19 cellular contexts compared by ENCODE assay signal in genomic region chr17:79002291-79002690, GRCh38. TPM values are rescaled to one million over a fixed set of nuclear protein-coding genes. Genes with fewer than 3 reads are reported as not detected.
DNase-seq lines count a peak whose midpoint lies in the region; ATAC-seq, FAIRE-seq and TF ChIP-seq lines count a peak whose summit lies in the region.
"Had no signal": no experiment of that assay in that cellular context is flagged by ENCODE, and none has a peak within 500 bp of the region (broad histone marks: within the 10 kb centered on the region; RNA-seq: fewer than 3 reads in every experiment).

No MANE protein-coding gene starts in this region.

- peaks cover 3% of the 10 kb centered on the region for H3K36me3 ChIP-seq in right atrium auricular region
- peaks cover 20% of the 10 kb centered on the region for H3K36me3 ChIP-seq in bronchial epithelial cell (ENCODE audit: control insufficient read depth, insufficient read depth, low read length)
- H3K36me3 ChIP-seq in neural progenitor cell: no peaks in the 10 kb centered on the region
- peaks cover 3% of the 10 kb centered on the region for H3K36me3 ChIP-seq in mammary epithelial cell (ENCODE audit: insufficient read depth, low read length)

- intact Hi-C loops in right cardiac atrium (cut with DNase I): no loop called here
- intact Hi-C loops in mammary epithelial cell (cut with micrococcal nuclease): no loop called here

- dilution Hi-C loops in mammary epithelial cell (cut with HindIII; ENCODE audit: low sequenced_read_pairs): no loop called here

- CTCF ChIA-PET in mammary epithelial cell (lab: Charles Lee; ENCODE audit: low non-redundant PET): interaction anchor here (0.6 kb wide), 1 partner anchor 167 kb away, joined by 4 read pairs; no protein-coding TSS in a partner anchor

- H2AFZ ChIP-seq in neural progenitor cell (replicated peaks) (no peak overlapping the region), mammary epithelial cell (ENCODE audit: low read depth, low read length) (no peak overlapping the region)

- no peak overlapping the region for H3K4me3 ChIP-seq in right cardiac atrium (ENCODE audit: low read length)
- H3K4me3 ChIP-seq in right atrium auricular region: no peak overlapping the region
- H3K4me3 ChIP-seq in bronchial epithelial cell (ENCODE audit: low read depth, low read length): no peak overlapping the region
- H3K4me3 ChIP-seq in neural progenitor cell: no peak overlapping the region
- H3K4me3 ChIP-seq in mammary epithelial cell (replicated peaks in 1 of 3; ENCODE audit: insufficient read depth in 1 of 3, low read depth in 2 of 3, low read length in 3 of 3): no peak overlapping the region
- H3K4me3 ChIP-seq: thyroid gland had no signal

- FAIRE-seq in bronchial epithelial cell (lab: Jason Lieb, UNC): peak; percentile 23
- FAIRE-seq in urothelium cell line (lab: Jason Lieb, UNC): peak; percentile 74

- no TSS peak for BruUV-seq in mammary epithelial cell (replicated peaks; lab: Mats Ljungman, UMichigan)

- peaks cover 64% of the 10 kb centered on the region for H4K20me1 ChIP-seq in neural progenitor cell (ENCODE audit: low read depth)
- H4K20me1 ChIP-seq in mammary epithelial cell (ENCODE audit: insufficient read depth, low read length): peaks cover 1% of the 10 kb centered on the region

- H3K4me1 Mint-ChIP-seq in neural progenitor cell: peaks cover 20% of the 10 kb centered on the region

- TF ChIP-seq CTCF in right atrium auricular region (IDR thresholded peaks at IDR 0.05) (no peak), bronchial epithelial cell (IDR thresholded peaks at IDR 0.05; ENCODE audit: insufficient read depth, low read length, severe bottlenecking) (no peak), neural progenitor cell (IDR thresholded peaks at IDR 0.05) (no peak), mammary epithelial cell (conservative IDR thresholded peaks at IDR 0.05 in 1 of 2, IDR thresholded peaks at IDR 0.05 in 1 of 2; ENCODE audit: extremely low read depth in 1 of 2, insufficient read depth in 1 of 2, low read depth in 1 of 2, low read length in 2 of 2) (no peak)

- peaks cover 3% of the 10 kb centered on the region for H3K27me3 Mint-ChIP-seq in neural progenitor cell (ENCODE audit: insufficient read depth, low read depth)

- in situ Hi-C loops in mammary epithelial cell (cut with MboI; ENCODE audit: low sequenced_read_pairs in 2 of 2): no loop called here

- no peak overlapping the region for H3K4me3 Mint-ChIP-seq in neural progenitor cell

- H3K9me3 ChIP-seq in right cardiac atrium (ENCODE audit: control insufficient read depth, low read length): no peaks in the 10 kb centered on the region
- no peaks in the 10 kb centered on the region for H3K9me3 ChIP-seq in right atrium auricular region
- no peaks in the 10 kb centered on the region for H3K9me3 ChIP-seq in neural progenitor cell (ENCODE audit: low read depth)
- no peaks in the 10 kb centered on the region for H3K9me3 ChIP-seq in mammary epithelial cell (replicated peaks; ENCODE audit: insufficient read depth, low read length)
- H3K9me3 ChIP-seq: thyroid gland had no signal

- H3K9ac ChIP-seq in neural progenitor cell: no peak overlapping the region
- no peak overlapping the region for H3K9ac ChIP-seq in mammary epithelial cell (ENCODE audit: insufficient read depth, low read length)

- peak in 2 of 3 donors; percentile 23 to 27 for DNase-seq in right cardiac atrium
- no peak for DNase-seq in right atrium auricular region (ENCODE audit: low spot score)
- DNase-seq in bronchial epithelial cell (ENCODE audit: low read depth): no peak
- DNase-seq in neural progenitor cell (ENCODE audit: low spot score): no peak
- no peak for DNase-seq in urothelium cell line (ENCODE audit: low spot score)
- DNase-seq in NCI-H524 (lab: John Stamatoyannopoulos, UW): no peak
- no peak for DNase-seq in mammary epithelial cell
- DNase-seq: activated naive CD4-positive, alpha-beta T cell treated with anti-CD3 and anti-CD28 coated beads, Interleukin-2, amount 50 U/mL, for 16 hours; DMS79 treated with DMSO at 0.1 percent for 48 hours; GOT3; MV-4-11; NCI-H187; NCI-H2227 treated with DMSO at 0.1 percent for 48 hours; NCI-H82; stimulated activated CD4-positive, alpha-beta T cell treated with anti-CD3 and anti-CD28 coated beads, Interleukin-15, amount 100 ng/mL, for 24 hours; thyroid gland had no signal

- ATAC-seq in right cardiac atrium (no peak), HG02973 (IDR thresholded peaks at IDR 0.05; ENCODE audit: unreplicated experiment) (no peak)

- peaks cover 15% of the 10 kb centered on the region for H3K4me1 ChIP-seq in right cardiac atrium (ENCODE audit: control insufficient read depth, insufficient read depth, low read length)
- H3K4me1 ChIP-seq in right atrium auricular region: peaks cover 0 to 38% of the 10 kb centered on the region in 2 donors
- H3K4me1 ChIP-seq in neural progenitor cell: peaks cover 3% of the 10 kb centered on the region
- peaks cover 7% of the 10 kb centered on the region for H3K4me1 ChIP-seq in mammary epithelial cell (ENCODE audit: insufficient read depth, low read length)

- 88% methylated on average over 14 of the region's 14 CpGs for WGBS in right cardiac atrium
- 93% methylated on average over 14 of the region's 14 CpGs for WGBS in mammary epithelial cell (ENCODE audit: low coverage, missing lambda C conversion rate)

- H3K9me3 Mint-ChIP-seq in neural progenitor cell: no peaks in the 10 kb centered on the region

- H3F3A ChIP-seq in neural progenitor cell (ENCODE audit: low read depth): no peaks in the 10 kb centered on the region

- H3K27ac Mint-ChIP-seq in neural progenitor cell: peak overlapping the region; percentile 60

- no peak overlapping the region for H3K4me2 ChIP-seq in neural progenitor cell
- no peak overlapping the region for H3K4me2 ChIP-seq in mammary epithelial cell (ENCODE audit: insufficient read depth, low read depth, low read length)

- peaks cover 12% of the 10 kb centered on the region for H3K79me2 ChIP-seq in neural progenitor cell (ENCODE audit: low read depth)
- peaks cover 93% of the 10 kb centered on the region for H3K79me2 ChIP-seq in mammary epithelial cell (ENCODE audit: insufficient read depth, low read length)

- H3K36me3 Mint-ChIP-seq in neural progenitor cell: peaks cover 6% of the 10 kb centered on the region

- H3K27ac ChIP-seq in right cardiac atrium (ENCODE audit: low read length): no peak overlapping the region
- no peak overlapping the region for H3K27ac ChIP-seq in right atrium auricular region
- H3K27ac ChIP-seq in neural progenitor cell: no peak overlapping the region
- no peak overlapping the region for H3K27ac ChIP-seq in mammary epithelial cell (ENCODE audit: insufficient read depth, low read depth, low read length)
- H3K27ac ChIP-seq: thyroid gland had no signal

- H3K27me3 ChIP-seq in right cardiac atrium (ENCODE audit: control insufficient read depth, insufficient read depth): no peaks in the 10 kb centered on the region
- H3K27me3 ChIP-seq in right atrium auricular region: no peaks in the 10 kb centered on the region
- no peaks in the 10 kb centered on the region for H3K27me3 ChIP-seq in bronchial epithelial cell (ENCODE audit: control insufficient read depth, insufficient read depth, low read length)
- no peaks in the 10 kb centered on the region for H3K27me3 ChIP-seq in neural progenitor cell
- H3K27me3 ChIP-seq in mammary epithelial cell (ENCODE audit: insufficient read depth, low read length): no peaks in the 10 kb centered on the region
- H3K27me3 ChIP-seq: thyroid gland had no signal

RNA-seq across cellular contexts. Expression of gene CANT1, which starts 7.3 kb away (rescaled TPM):
- total RNA-seq in right cardiac atrium (10 to 100 TPM; 28.1 to 38.8 (median 33.3) TPM), right atrium auricular region (10 to 100 TPM; 20.9 to 40.1 TPM), bronchial epithelial cell (60.0 and 114 TPM in 2 replicates), neural progenitor cell (ENCODE audit: low replicate concordance) (24.3 and 61.3 TPM in 2 replicates), mammary epithelial cell (10 to 100 TPM; 54.5 to 86.5 TPM)
- polyA plus RNA-seq in right cardiac atrium (13.6 TPM), mammary epithelial cell (61.6 TPM)
- polyA minus RNA-seq in mammary epithelial cell: 59.7 TPM

RNA-seq across cellular contexts. Expression of gene C1QTNF1, which starts 21.7 kb away (rescaled TPM):
- total RNA-seq in right cardiac atrium: 100 to 1,000 TPM; 232 to 655 (median 355) TPM
- polyA plus RNA-seq in right cardiac atrium: 286 TPM
- 100 to 1,000 TPM; 125 to 401 TPM for total RNA-seq in right atrium auricular region
- total RNA-seq in bronchial epithelial cell: 0.13 and 0.79 TPM in 2 replicates
- total RNA-seq in neural progenitor cell (ENCODE audit: low replicate concordance): 1.4 and 2.6 TPM in 2 replicates
- 10 to 100 TPM; 13.2 to 22.0 TPM for total RNA-seq in mammary epithelial cell
- polyA plus RNA-seq in mammary epithelial cell: 10.4 TPM
- 10.4 TPM for polyA minus RNA-seq in mammary epithelial cell
- total RNA-seq: OCI-LY7; T-helper 1 cell treated with Interleukin-12 subunit alpha and Interleukin-12 subunit beta and Interleukin-4 antibody, amounts not matched to agents 30 ng/mL and 1 ng/mL, for 36 hours had no signal

RNA-seq across cellular contexts. Expression of gene LGALS3BP, which starts 22.6 kb away (rescaled TPM):
- total RNA-seq in right cardiac atrium: 100 to 1,000 TPM; 439 to 581 (median 506) TPM
- 397 TPM for polyA plus RNA-seq in right cardiac atrium
- total RNA-seq in right atrium auricular region: 100 to 1,000 TPM; 488 to 733 TPM
- total RNA-seq in bronchial epithelial cell: 116 and 118 TPM in 2 replicates
- total RNA-seq in neural progenitor cell (ENCODE audit: low replicate concordance): 17.5 and 64.3 TPM in 2 replicates
- total RNA-seq in mammary epithelial cell: 100 to 1,000 TPM; 173 to 221 TPM
- polyA plus RNA-seq in mammary epithelial cell: 109 TPM
- polyA minus RNA-seq in mammary epithelial cell: 167 TPM

Comparison
In these comparisons a context has a peak if more than half of its experiments do, and no peak if none do; other contexts are left out.
1. DNase-seq: peak in right cardiac atrium (2 of 3); none in right atrium auricular region (single experiment), bronchial epithelial cell (single experiment), neural progenitor cell (single experiment), urothelium cell line (single experiment), NCI-H524 (0 of 2) and mammary epithelial cell (single experiment).
2. RNA of gene C1QTNF1, which starts 21.7 kb away (total RNA-seq): 232 to 655 TPM in right cardiac atrium and 125 to 401 TPM in right atrium auricular region; 13.2 to 22.0 TPM in mammary epithelial cell, 1.4 to 2.6 TPM in neural progenitor cell and 0.13 to 0.79 TPM in bronchial epithelial cell; every median in the first group is over 4 times any median in the second.